Comparison of ENCODE assay signal across 17 cellular contexts in the genomic region with DNA sequence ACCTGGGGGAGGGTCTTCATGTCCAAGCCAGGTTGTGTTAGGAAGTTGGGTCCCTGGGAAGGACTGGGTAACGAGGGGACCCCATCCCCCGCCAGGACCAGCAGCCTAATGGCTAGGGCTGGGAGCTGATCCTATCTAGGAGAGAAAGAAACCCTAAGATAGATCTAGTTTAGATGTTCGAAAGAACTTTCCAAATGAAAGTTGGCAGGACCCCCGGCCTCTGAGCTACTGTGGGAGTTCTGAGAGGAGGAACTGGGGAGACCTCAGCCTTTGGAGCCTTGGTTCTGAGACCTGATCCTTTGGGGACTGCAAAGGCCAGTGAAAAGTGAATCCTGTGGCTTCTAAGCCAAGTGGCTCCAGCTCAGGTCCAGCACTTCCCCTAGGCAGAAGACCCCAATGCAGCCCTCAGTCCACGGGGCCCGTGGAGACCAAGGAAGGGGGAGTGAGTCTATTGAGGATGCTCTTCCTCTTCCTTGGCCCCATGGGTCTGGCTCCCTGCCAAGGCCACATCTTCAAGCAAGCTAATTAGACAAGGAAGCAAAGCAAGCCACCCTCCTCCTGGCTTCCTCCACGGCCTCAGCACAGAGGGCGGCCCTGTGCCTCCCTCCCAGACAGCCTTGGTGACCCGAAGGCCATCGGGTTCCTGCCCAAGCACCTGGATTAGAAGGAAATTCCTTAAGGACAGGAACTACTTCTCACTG. TPM values are rescaled to one million over a fixed set of nuclear protein-coding genes. Genes with fewer than 3 reads are reported as not detected.
DNase-seq lines count a peak whose midpoint lies in the region; ATAC-seq and TF ChIP-seq lines count a peak whose summit lies in the region.
"Had no signal": no experiment of that assay in that cellular context is flagged by ENCODE, and none has a peak within 500 bp of the region (broad histone marks: within the 10 kb centered on the region; RNA-seq: fewer than 3 reads in every experiment).

No MANE protein-coding gene starts in this region.

- ATAC-seq in activated naive CD8-positive, alpha-beta T cell treated with anti-CD3 and anti-CD28 coated beads, Interleukin-2, amount 10 ng/mL, durations not matched to agents 7 days and 5 days (ENCODE audit: low read depth), result peak; percentile 16
- no peak for ATAC-seq in body of pancreas
- peak; percentile 3 for ATAC-seq in stimulated activated effector memory CD8-positive, alpha-beta T cell treated with anti-CD3 and anti-CD28 coated beads, Interleukin-12 subunit alpha, Interleukin-12 subunit beta, amount 100 ng/mL, for 72 hours
- ATAC-seq: natural killer cell had no signal

- peaks cover 0 to 4% of the 10 kb centered on the region in 2 donors for H3K36me3 ChIP-seq in body of pancreas (replicated peaks in 1 of 2; ENCODE audit: insufficient read depth in 1 of 2, low read depth in 2 of 2)

- no peak overlapping the region for H3K27ac Mint-ChIP-seq in activated naive CD8-positive, alpha-beta T cell treated with anti-CD3 and anti-CD28 coated beads, Interleukin-2, amount 10 ng/mL, durations not matched to agents 7 days and 5 days
- H3K27ac Mint-ChIP-seq in activated naive CD8-positive, alpha-beta T cell treated with anti-CD3 and anti-CD28 coated beads for 36 hours, result no peak overlapping the region
- peak overlapping the region; percentile 80 for H3K27ac Mint-ChIP-seq in stimulated activated effector memory CD8-positive, alpha-beta T cell treated with anti-CD3 and anti-CD28 coated beads, Interleukin-12 subunit alpha, Interleukin-12 subunit beta, amount 100 ng/mL, for 72 hours
- H3K27ac Mint-ChIP-seq: B cell, type B pancreatic cell had no signal

- POLR2A ChIA-PET in activated naive CD8-positive, alpha-beta T cell treated with anti-CD3 and anti-CD28 coated beads, Interleukin-2, amount 10 ng/mL, durations not matched to agents 7 days and 5 days (lab: Charles Lee), result interaction anchor here (0.8 to 1.9 kb wide), 3 partner anchors 27 to 81 kb away, joined by 3 to 7 read pairs (median 5); partner anchors contain the start of gene FBXO41

- DNase-seq in activated naive CD8-positive, alpha-beta T cell treated with anti-CD3 and anti-CD28 coated beads, Interleukin-2, amount 10 ng/mL, durations not matched to agents 7 days and 5 days, result no peak
- no peak for DNase-seq in activated naive CD8-positive, alpha-beta T cell treated with anti-CD3 and anti-CD28 coated beads for 36 hours
- peak; percentile 71 for DNase-seq in NB4 (ENCODE audit: low read depth)
- DNase-seq in body of pancreas, result peak in 3 of 4 donors; percentile 30 to 32 (median 30)
- no peak for DNase-seq in stimulated activated effector memory CD8-positive, alpha-beta T cell treated with anti-CD3 and anti-CD28 coated beads, Interleukin-12 subunit alpha, Interleukin-12 subunit beta, amount 100 ng/mL, for 72 hours (ENCODE audit: low spot score in 2 of 2)
- no peak for DNase-seq in AG08396 (ENCODE audit: low spot score)
- DNase-seq in DMS153 (lab: John Stamatoyannopoulos, UW), result no peak
- DNase-seq in LoVo (ENCODE audit: low spot score), result no peak
- DNase-seq: esophagus squamous epithelium, natural killer cell, NCI-H1436 treated with DMSO at 0.1 percent for 48 hours, NCI-H524, retina had no signal

- no peaks in the 10 kb centered on the region for H3K27me3 ChIP-seq in body of pancreas
- H3K27me3 ChIP-seq: esophagus squamous epithelium, hepatocyte had no signal

- H3K4me3 Mint-ChIP-seq in activated naive CD8-positive, alpha-beta T cell treated with anti-CD3 and anti-CD28 coated beads, Interleukin-2, amount 10 ng/mL, durations not matched to agents 7 days and 5 days, result no peak overlapping the region
- H3K4me3 Mint-ChIP-seq in activated naive CD8-positive, alpha-beta T cell treated with anti-CD3 and anti-CD28 coated beads for 36 hours, result no peak overlapping the region
- no peak overlapping the region for H3K4me3 Mint-ChIP-seq in stimulated activated effector memory CD8-positive, alpha-beta T cell treated with anti-CD3 and anti-CD28 coated beads, Interleukin-12 subunit alpha, Interleukin-12 subunit beta, amount 100 ng/mL, for 72 hours
- H3K4me3 Mint-ChIP-seq: B cell, natural killer cell, type B pancreatic cell had no signal

- H3K4me1 ChIP-seq in body of pancreas, result no peaks in the 10 kb centered on the region

- TF ChIP-seq POLR2A in NB4 (IDR thresholded peaks at IDR 0.05; ENCODE audit: extremely low read depth, insufficient read length), result no peak
- TF ChIP-seq POLR2A in body of pancreas (IDR thresholded peaks at IDR 0.05), result no peak

- TF ChIP-seq CTCF in NB4 (IDR thresholded peaks at IDR 0.05; ENCODE audit: low read depth, low read length) (no peak), body of pancreas (IDR thresholded peaks at IDR 0.05) (no peak)

- no peaks in the 10 kb centered on the region for H3K4me1 Mint-ChIP-seq in activated naive CD8-positive, alpha-beta T cell treated with anti-CD3 and anti-CD28 coated beads, Interleukin-2, amount 10 ng/mL, durations not matched to agents 7 days and 5 days
- no peaks in the 10 kb centered on the region for H3K4me1 Mint-ChIP-seq in activated naive CD8-positive, alpha-beta T cell treated with anti-CD3 and anti-CD28 coated beads for 36 hours
- H3K4me1 Mint-ChIP-seq in stimulated activated effector memory CD8-positive, alpha-beta T cell treated with anti-CD3 and anti-CD28 coated beads, Interleukin-12 subunit alpha, Interleukin-12 subunit beta, amount 100 ng/mL, for 72 hours, result peaks cover 18% of the 10 kb centered on the region
- H3K4me1 Mint-ChIP-seq: B cell had no signal

- H3K9me3 Mint-ChIP-seq in activated naive CD8-positive, alpha-beta T cell treated with anti-CD3 and anti-CD28 coated beads, Interleukin-2, amount 10 ng/mL, durations not matched to agents 7 days and 5 days, result no peaks in the 10 kb centered on the region
- no peaks in the 10 kb centered on the region for H3K9me3 Mint-ChIP-seq in activated naive CD8-positive, alpha-beta T cell treated with anti-CD3 and anti-CD28 coated beads for 36 hours
- H3K9me3 Mint-ChIP-seq in stimulated activated effector memory CD8-positive, alpha-beta T cell treated with anti-CD3 and anti-CD28 coated beads, Interleukin-12 subunit alpha, Interleukin-12 subunit beta, amount 100 ng/mL, for 72 hours, result no peaks in the 10 kb centered on the region
- H3K9me3 Mint-ChIP-seq: natural killer cell, type B pancreatic cell had no signal

- no peaks in the 10 kb centered on the region for H3K9me3 ChIP-seq in body of pancreas
- H3K9me3 ChIP-seq: esophagus squamous epithelium had no signal

- peaks cover 9% of the 10 kb centered on the region for H3K36me3 Mint-ChIP-seq in activated naive CD8-positive, alpha-beta T cell treated with anti-CD3 and anti-CD28 coated beads, Interleukin-2, amount 10 ng/mL, durations not matched to agents 7 days and 5 days
- H3K36me3 Mint-ChIP-seq in activated naive CD8-positive, alpha-beta T cell treated with anti-CD3 and anti-CD28 coated beads for 36 hours, result peaks cover 9% of the 10 kb centered on the region
- H3K36me3 Mint-ChIP-seq in stimulated activated effector memory CD8-positive, alpha-beta T cell treated with anti-CD3 and anti-CD28 coated beads, Interleukin-12 subunit alpha, Interleukin-12 subunit beta, amount 100 ng/mL, for 72 hours, result peaks cover 52% of the 10 kb centered on the region
- H3K36me3 Mint-ChIP-seq: natural killer cell had no signal

- intact Hi-C loops in body of pancreas (cut with DNase I), result no loop called here

- no peak overlapping the region for H3K27ac ChIP-seq in body of pancreas
- H3K27ac ChIP-seq: esophagus squamous epithelium, hepatocyte had no signal

- no peak overlapping the region for H3K4me3 ChIP-seq in NB4 (ENCODE audit: low read depth, low read length)
- no peak overlapping the region for H3K4me3 ChIP-seq in body of pancreas
- H3K4me3 ChIP-seq: esophagus squamous epithelium, hepatocyte had no signal

- H3K27me3 Mint-ChIP-seq in activated naive CD8-positive, alpha-beta T cell treated with anti-CD3 and anti-CD28 coated beads, Interleukin-2, amount 10 ng/mL, durations not matched to agents 7 days and 5 days, result no peaks in the 10 kb centered on the region
- H3K27me3 Mint-ChIP-seq in activated naive CD8-positive, alpha-beta T cell treated with anti-CD3 and anti-CD28 coated beads for 36 hours, result no peaks in the 10 kb centered on the region
- H3K27me3 Mint-ChIP-seq: B cell, type B pancreatic cell had no signal

- WGBS in body of pancreas, 2 donors, result 72 to 76% methylated on average over 5 to 10 of the region's 10 CpGs

RNA-seq across cellular contexts. Expression of gene CCT7, which starts 23.5 kb away (rescaled TPM):
- total RNA-seq in activated naive CD8-positive, alpha-beta T cell treated with anti-CD3 and anti-CD28 coated beads, Interleukin-2, amount 10 ng/mL, durations not matched to agents 7 days and 5 days, result 100 to 1,000 TPM; 243 to 271 TPM
- total RNA-seq in activated naive CD8-positive, alpha-beta T cell treated with anti-CD3 and anti-CD28 coated beads for 36 hours, result 100 to 1,000 TPM; 719 to 732 TPM
- total RNA-seq in body of pancreas, result 10 to 100 TPM; 88.7 to 92.3 TPM

RNA-seq across cellular contexts. Expression of gene PRADC1, which starts 24.5 kb away (rescaled TPM):
- total RNA-seq in activated naive CD8-positive, alpha-beta T cell treated with anti-CD3 and anti-CD28 coated beads, Interleukin-2, amount 10 ng/mL, durations not matched to agents 7 days and 5 days, result 10 to 100 TPM; 11.6 to 12.5 TPM
- 10 to 100 TPM; 19.6 to 20.9 TPM for total RNA-seq in activated naive CD8-positive, alpha-beta T cell treated with anti-CD3 and anti-CD28 coated beads for 36 hours
- 10 to 100 TPM; 11.7 to 21.4 TPM for total RNA-seq in body of pancreas

RNA-seq across cellular contexts. Expression of gene FBXO41, which starts 26.7 kb away (rescaled TPM):
- total RNA-seq in activated naive CD8-positive, alpha-beta T cell treated with anti-CD3 and anti-CD28 coated beads, Interleukin-2, amount 10 ng/mL, durations not matched to agents 7 days and 5 days, result 10 to 100 TPM; 33.6 to 35.7 TPM
- 10 to 100 TPM; 45.7 to 45.8 TPM for total RNA-seq in activated naive CD8-positive, alpha-beta T cell treated with anti-CD3 and anti-CD28 coated beads for 36 hours
- 10 to 100 TPM in 1 of 2 donors, 1 to 10 TPM in 1; 4.3 to 11.2 TPM for total RNA-seq in body of pancreas

RNA-seq across cellular contexts. Expression of gene EGR4, which starts 35.8 kb away (rescaled TPM):
- total RNA-seq in activated naive CD8-positive, alpha-beta T cell treated with anti-CD3 and anti-CD28 coated beads, Interleukin-2, amount 10 ng/mL, durations not matched to agents 7 days and 5 days, result not detected
- total RNA-seq in activated naive CD8-positive, alpha-beta T cell treated with anti-CD3 and anti-CD28 coated beads for 36 hours, result under 1 TPM; 0.41 to 0.44 TPM
- not detected for total RNA-seq in body of pancreas
- total RNA-seq: Daoy had no signal

RNA-seq across cellular contexts. Expression of gene SMYD5, which starts 43.5 kb away (rescaled TPM):
- total RNA-seq in activated naive CD8-positive, alpha-beta T cell treated with anti-CD3 and anti-CD28 coated beads, Interleukin-2, amount 10 ng/mL, durations not matched to agents 7 days and 5 days, result 10 to 100 TPM; 18.2 to 26.9 TPM
- 10 to 100 TPM; 42.4 to 44.1 TPM for total RNA-seq in activated naive CD8-positive, alpha-beta T cell treated with anti-CD3 and anti-CD28 coated beads for 36 hours
- 10 to 100 TPM; 10.1 to 19.4 TPM for total RNA-seq in body of pancreas

Comparison
In these comparisons a context has a peak if more than half of its experiments do, and no peak if none do; other contexts are left out.
1. DNase-seq: peak in NB4 (single experiment) and body of pancreas (3 of 4); none in activated naive CD8-positive, alpha-beta T cell treated with anti-CD3 and anti-CD28 coated beads, Interleukin-2, amount 10 ng/mL, durations not matched to agents 7 days and 5 days (single experiment), activated naive CD8-positive, alpha-beta T cell treated with anti-CD3 and anti-CD28 coated beads for 36 hours (single experiment), stimulated activated effector memory CD8-positive, alpha-beta T cell treated with anti-CD3 and anti-CD28 coated beads, Interleukin-12 subunit alpha, Interleukin-12 subunit beta, amount 100 ng/mL, for 72 hours (0 of 2), AG08396 (single experiment), DMS153 (single experiment) and LoVo (single experiment).